In genomic region chr14:42548349-42548748, GRCh38 we compare ENCODE assay signal across 2 cellular contexts.
TF ChIP-seq lines count a peak whose summit lies in the region.

No MANE protein-coding gene starts in this region.

TF ChIP-seq in GM23338, 12 proteins besides CTCF, POLR2A, EP300 and RAD21:
- TF ChIP-seq NANOG (IDR thresholded peaks at IDR 0.05; ENCODE audit: borderline replicate concordance), result no peak
- TF ChIP-seq ZNF331 (CRISPR knock-in tag; IDR thresholded peaks at IDR 0.05; ENCODE audit: low read depth), result no peak
- TF ChIP-seq STAT1 (IDR thresholded peaks at IDR 0.05; ENCODE audit: unreplicated experiment), result no peak

TF ChIP-seq in H1, 55 proteins besides CTCF, POLR2A, EP300 and RAD21:
- no peak for TF ChIP-seq MAX (IDR thresholded peaks at IDR 0.05)
- no peak for TF ChIP-seq RBBP5 (IDR thresholded peaks at IDR 0.05; ENCODE audit: borderline replicate concordance, low read depth, low read length)
- no peak for TF ChIP-seq GABPA (IDR thresholded peaks at IDR 0.05; ENCODE audit: borderline replicate concordance, insufficient read depth, low read length)
- TF ChIP-seq SIRT6 (IDR thresholded peaks at IDR 0.05; ENCODE audit: low read length), result no peak
- no peak for TF ChIP-seq NRF1 (IDR thresholded peaks at IDR 0.05; ENCODE audit: low read depth, low read length)
- no peak for TF ChIP-seq RXRA (IDR thresholded peaks at IDR 0.05; ENCODE audit: insufficient read depth, low read depth, low read length)
- no peak for TF ChIP-seq EZH2 (IDR thresholded peaks at IDR 0.05; ENCODE audit: low read depth, low read length, severe bottlenecking)
- TF ChIP-seq KDM1A (IDR thresholded peaks at IDR 0.05; ENCODE audit: borderline replicate concordance, low read length), result no peak
- no peak for TF ChIP-seq CEBPB (IDR thresholded peaks at IDR 0.05; ENCODE audit: low read depth, low read length)
- TF ChIP-seq TBP (IDR thresholded peaks at IDR 0.05; ENCODE audit: low read depth, low read length), result no peak
- TF ChIP-seq JUN (IDR thresholded peaks at IDR 0.05; ENCODE audit: low read depth, low read length), result no peak
- TF ChIP-seq GTF2F1 (IDR thresholded peaks at IDR 0.05; ENCODE audit: borderline replicate concordance, low read depth, low read length), result no peak
- no peak for TF ChIP-seq ZNF274 (IDR thresholded peaks at IDR 0.05; ENCODE audit: borderline replicate concordance, extremely low read depth, low read length)
- no peak for TF ChIP-seq POU5F1 (IDR thresholded peaks at IDR 0.05; ENCODE audit: low read depth, low read length)
- TF ChIP-seq ATF2 (IDR thresholded peaks at IDR 0.05; ENCODE audit: low read length), result no peak
